Comparison of ENCODE assay signal across 27 cellular contexts in genomic region chr9:125696106-125696647, GRCh38. TPM values are rescaled to one million over a fixed set of nuclear protein-coding genes. Genes with fewer than 3 reads are reported as not detected.
A peak's percentile ranks its signal among the peaks of the same experiment; 100 is the strongest.
DNase-seq lines count a peak whose midpoint lies in the region; ATAC-seq, FAIRE-seq and TF ChIP-seq lines count a peak whose summit lies in the region.
"Had no signal": no experiment of that assay in that cellular context is flagged by ENCODE, and none has a peak within 500 bp of the region (broad histone marks: within the 10 kb centered on the region; RNA-seq: fewer than 3 reads in every experiment).

No MANE protein-coding gene starts in this region.

- no peaks in the 10 kb centered on the region for H3F3A ChIP-seq in smooth muscle cell (ENCODE audit: low read depth)

- no peak for TF ChIP-seq CTCF in NB4 (IDR thresholded peaks at IDR 0.05; ENCODE audit: low read depth, low read length)
- TF ChIP-seq CTCF in smooth muscle cell (IDR thresholded peaks at IDR 0.05; ENCODE audit: borderline replicate concordance, insufficient read depth, poor library complexity, severe bottlenecking), result no peak

- H3K27me3 ChIP-seq in smooth muscle cell (ENCODE audit: low read depth), result no peaks in the 10 kb centered on the region
- H3K27me3 ChIP-seq: dorsolateral prefrontal cortex, SJCRH30, tibial nerve had no signal

- H3K27ac Mint-ChIP-seq in dendritic cell treated with granulocyte-macrophage colony-stimulating factor and Interleukin-4, amounts not matched to agents 40 ng/mL and 50 ng/mL, for 4 days, result peak overlapping the region; percentile 2
- peak overlapping the region in 1 of 6 donors; percentile 80 for H3K27ac Mint-ChIP-seq in immature natural killer cell
- H3K27ac Mint-ChIP-seq: activated naive CD8-positive, alpha-beta T cell treated with anti-CD3 and anti-CD28 coated beads for 36 hours; naive thymus-derived CD4-positive, alpha-beta T cell; progenitor cell of endocrine pancreas; T-cell had no signal

- H3K9ac ChIP-seq in smooth muscle cell (ENCODE audit: low read depth), result no peak overlapping the region

- intact Hi-C loops in dendritic cell treated with granulocyte-macrophage colony-stimulating factor and Interleukin-4, amounts not matched to agents 40 ng/mL and 50 ng/mL, for 4 days (cut with micrococcal nuclease), result no loop called here

- peak; percentile 66 for FAIRE-seq in GM12892 (lab: Jason Lieb, UNC)
- FAIRE-seq: TTC549 had no signal

- H4K20me1 ChIP-seq in smooth muscle cell (ENCODE audit: low read depth), result peaks cover 84% of the 10 kb centered on the region

- no peaks in the 10 kb centered on the region for H3K9me3 Mint-ChIP-seq in dendritic cell treated with granulocyte-macrophage colony-stimulating factor and Interleukin-4, amounts not matched to agents 40 ng/mL and 50 ng/mL, for 4 days
- H3K9me3 Mint-ChIP-seq in immature natural killer cell, result no peaks in the 10 kb centered on the region
- H3K9me3 Mint-ChIP-seq: activated naive CD8-positive, alpha-beta T cell treated with anti-CD3 and anti-CD28 coated beads for 36 hours; central memory CD8-positive, alpha-beta T cell; naive thymus-derived CD4-positive, alpha-beta T cell; T-cell had no signal

- 64% methylated on average over 6 of the region's 6 CpGs for whole genome bisulfite sequencing in smooth muscle cell (ENCODE audit: low lambda C conversion rate)

- H3K4me1 ChIP-seq in smooth muscle cell (ENCODE audit: low read depth), result peaks cover 5% of the 10 kb centered on the region

- peak overlapping the region; percentile 7 for H3K27ac ChIP-seq in smooth muscle cell (ENCODE audit: low read depth)
- H3K27ac ChIP-seq: C4-2B, dorsolateral prefrontal cortex, SJCRH30, tibial nerve had no signal

- peaks cover 17% of the 10 kb centered on the region for H3K36me3 Mint-ChIP-seq in dendritic cell treated with granulocyte-macrophage colony-stimulating factor and Interleukin-4, amounts not matched to agents 40 ng/mL and 50 ng/mL, for 4 days (ENCODE audit: low read depth)
- H3K36me3 Mint-ChIP-seq in immature natural killer cell, result no peaks in the 10 kb centered on the region

- H3K4me2 ChIP-seq in smooth muscle cell, result no peak overlapping the region

- no peak overlapping the region for H3K4me3 ChIP-seq in NB4 (ENCODE audit: low read depth, low read length)
- H3K4me3 ChIP-seq in smooth muscle cell, result no peak overlapping the region
- H3K4me3 ChIP-seq: dorsolateral prefrontal cortex, SJCRH30, tibial nerve had no signal

- ATAC-seq in HG03159 (IDR thresholded peaks at IDR 0.05; ENCODE audit: unreplicated experiment), result no peak
- ATAC-seq: left lobe of liver; naive thymus-derived CD4-positive, alpha-beta T cell; T-cell had no signal

- H2AFZ ChIP-seq in smooth muscle cell (ENCODE audit: low read depth), result no peak overlapping the region

- DNase-seq in GM12892 (ENCODE audit: insufficient read length) (no peak), NB4 (ENCODE audit: low read depth) (peak; percentile 55), smooth muscle cell (lab: John Stamatoyannopoulos, UW; ENCODE audit: unreplicated experiment) (no peak), mesenteric fat pad (ENCODE audit: low spot score) (no peak), immature natural killer cell (no peak)
- DNase-seq: activated CD4-positive, alpha-beta T cell treated with anti-CD3 and anti-CD28 coated beads for 1 hour; activated effector memory CD4-positive, alpha-beta T cell treated with anti-CD3 and anti-CD28 coated beads, Interleukin-2, amount 50 U/mL, for 16 hours; activated naive CD8-positive, alpha-beta T cell treated with anti-CD3 and anti-CD28 coated beads for 36 hours; DMS79; dorsolateral prefrontal cortex; GOT3; hypothalamus; mesenchymal stem cell; naive thymus-derived CD4-positive, alpha-beta T cell; NCI-H1417 treated with DMSO at 0.1 percent for 48 hours; NCI-H2081 treated with DMSO at 0.1 percent for 48 hours; NCI-H748 treated with DMSO at 0.1 percent for 48 hours; SJCRH30; T-cell had no signal

- H3K9me3 ChIP-seq in smooth muscle cell (replicated peaks; ENCODE audit: low read depth), result no peaks in the 10 kb centered on the region
- H3K9me3 ChIP-seq: SJCRH30, tibial nerve had no signal

- peaks cover 24% of the 10 kb centered on the region for H3K4me1 Mint-ChIP-seq in dendritic cell treated with granulocyte-macrophage colony-stimulating factor and Interleukin-4, amounts not matched to agents 40 ng/mL and 50 ng/mL, for 4 days (ENCODE audit: low read depth)
- peaks cover 16 to 60% of the 10 kb centered on the region in 2 donors for H3K4me1 Mint-ChIP-seq in immature natural killer cell

- H3K79me2 ChIP-seq in smooth muscle cell (ENCODE audit: low read depth), result peaks cover 77% of the 10 kb centered on the region

- H3K36me3 ChIP-seq in smooth muscle cell (ENCODE audit: low read depth), result no peaks in the 10 kb centered on the region
- H3K36me3 ChIP-seq: tibial nerve had no signal

- H3K4me3 Mint-ChIP-seq in dendritic cell treated with granulocyte-macrophage colony-stimulating factor and Interleukin-4, amounts not matched to agents 40 ng/mL and 50 ng/mL, for 4 days, result peak overlapping the region; percentile 9
- H3K4me3 Mint-ChIP-seq in immature natural killer cell, result no peak overlapping the region
- H3K4me3 Mint-ChIP-seq: activated naive CD8-positive, alpha-beta T cell treated with anti-CD3 and anti-CD28 coated beads for 36 hours; central memory CD8-positive, alpha-beta T cell; naive thymus-derived CD4-positive, alpha-beta T cell; T-cell had no signal

- TF ChIP-seq POLR2A in GM12892 (IDR thresholded peaks at IDR 0.05; ENCODE audit: low read depth, low read length) (no peak), NB4 (IDR thresholded peaks at IDR 0.05; ENCODE audit: extremely low read depth, insufficient read length) (no peak)

- H3K27me3 Mint-ChIP-seq in dendritic cell treated with granulocyte-macrophage colony-stimulating factor and Interleukin-4, amounts not matched to agents 40 ng/mL and 50 ng/mL, for 4 days, result no peaks in the 10 kb centered on the region
- H3K27me3 Mint-ChIP-seq in immature natural killer cell (ENCODE audit: low read depth in 3 of 3), result no peaks in the 10 kb centered on the region
- H3K27me3 Mint-ChIP-seq: activated naive CD8-positive, alpha-beta T cell treated with anti-CD3 and anti-CD28 coated beads for 36 hours; central memory CD8-positive, alpha-beta T cell; naive thymus-derived CD4-positive, alpha-beta T cell; progenitor cell of endocrine pancreas; T-cell had no signal

RNA-seq across cellular contexts. Expression of gene MAPKAP1, which starts 10.8 kb away (rescaled TPM):
- 74.3 TPM for polyA plus RNA-seq in GM12892 (2012; ENCODE audit: missing spikeins)
- total RNA-seq in smooth muscle cell (50.1 and 52.3 TPM in 2 replicates), mesenteric fat pad (98.6 TPM)
- polyA plus RNA-seq in smooth muscle cell (71.9 and 74.5 TPM in 2 replicates), immature natural killer cell (10 to 100 TPM; 56.9 to 75.1 (median 59.3) TPM)

RNA-seq across cellular contexts. Expression of gene PBX3, which starts 51.0 kb away (rescaled TPM):
- polyA plus RNA-seq in GM12892 (2012; ENCODE audit: missing spikeins), result 25.3 TPM
- total RNA-seq in smooth muscle cell (28.7 and 34.6 TPM in 2 replicates), mesenteric fat pad (28.8 TPM)
- polyA plus RNA-seq in smooth muscle cell (15.3 and 16.4 TPM in 2 replicates), immature natural killer cell (1 to 10 TPM; 5.7 to 7.0 (median 6.2) TPM)
